Comparison of ENCODE assay signal across 8 cellular contexts in the genomic region with DNA sequence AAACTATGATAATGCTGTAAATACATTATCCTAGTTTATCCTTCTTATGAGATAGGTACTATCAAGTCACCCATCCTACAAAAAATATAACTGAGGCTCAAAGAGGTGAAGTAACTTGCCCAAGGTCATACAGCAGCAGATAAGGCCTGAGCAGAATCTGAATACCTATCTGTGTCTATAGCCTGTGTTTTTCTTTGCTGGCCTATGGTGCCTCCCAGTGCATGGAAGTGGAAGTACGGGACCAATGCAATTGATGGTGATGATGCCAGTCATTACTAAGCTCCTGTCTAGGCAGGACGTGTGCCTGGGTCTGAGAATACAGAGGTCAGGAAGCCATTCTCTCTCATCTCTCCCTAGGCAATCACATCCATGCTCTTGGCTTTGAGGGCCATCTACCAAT.
A peak's percentile ranks its signal among the peaks of the same experiment; 100 is the strongest.
DNase-seq lines count a peak whose midpoint lies in the region; ATAC-seq and TF ChIP-seq lines count a peak whose summit lies in the region.

No MANE protein-coding gene starts in this region.

- H3K36me3 ChIP-seq in PC-3 (ENCODE audit: low read depth, low read length) (no peaks in the 10 kb centered on the region), left lung (no peaks in the 10 kb centered on the region), upper lobe of left lung (no peaks in the 10 kb centered on the region)

- in situ Hi-C loops in astrocyte of the spinal cord (cut with HindIII; ENCODE audit: low sequenced_read_pairs), result no loop called here

- H3K27me3 ChIP-seq in PC-3 (ENCODE audit: low read length), result no peaks in the 10 kb centered on the region
- no peaks in the 10 kb centered on the region for H3K27me3 ChIP-seq in left lung
- no peaks in the 10 kb centered on the region for H3K27me3 ChIP-seq in upper lobe of left lung

- H3K4me3 ChIP-seq in PC-3 (ENCODE audit: low read length) (no peak overlapping the region), astrocyte of the spinal cord (ENCODE audit: low read depth, low read length) (no peak overlapping the region), left lung (no peak overlapping the region), upper lobe of left lung (no peak overlapping the region)

- peaks cover 5% of the 10 kb centered on the region; the same call in 1 of the 2 replicates for H3K4me1 ChIP-seq in PC-3 (ENCODE audit: insufficient read depth, low read length)
- H3K4me1 ChIP-seq in left lung, result peaks cover 0 to 5% of the 10 kb centered on the region in 2 donors
- H3K4me1 ChIP-seq in upper lobe of left lung, result no peaks in the 10 kb centered on the region

- POLR2A ChIA-PET in PC-3 (lab: Charles Lee; ENCODE audit: unreplicated experiment), result interaction anchor here (0.6 to 0.9 kb wide), 2 partner anchors 78 to 129 kb away, joined by 3 to 4 read pairs; no protein-coding TSS in a partner anchor

- BruUV-seq in PC-3 (replicated peaks; lab: Mats Ljungman, UMichigan), result no TSS peak

- H3K9me2 ChIP-seq in PC-3 (replicated peaks; ENCODE audit: low read length), result no peaks in the 10 kb centered on the region

- no peak overlapping the region for H2AFZ ChIP-seq in PC-3 (ENCODE audit: low read length)

- no peaks in the 10 kb centered on the region for H3K79me2 ChIP-seq in PC-3 (ENCODE audit: low read length)

- no peak overlapping the region for H3K4me2 ChIP-seq in PC-3 (ENCODE audit: low read length)

- ATAC-seq in GM21360 (IDR thresholded peaks at IDR 0.05; ENCODE audit: unreplicated experiment) (peak; percentile 92), HG03469 (IDR thresholded peaks at IDR 0.05; ENCODE audit: unreplicated experiment) (peak; percentile 79), PC-3 (peak; percentile 88), left lung (peak; percentile 82), upper lobe of left lung (ENCODE audit: low FRiP score in 2 of 2) (peak in 1 of 2 donors; percentile 60)

- TF ChIP-seq POLR2A in upper lobe of left lung (IDR thresholded peaks at IDR 0.05), result no peak

- H3K9ac ChIP-seq in PC-3 (ENCODE audit: low read length), result no peak overlapping the region

- no peak overlapping the region for H3K27ac ChIP-seq in PC-3 (ENCODE audit: low read length)
- no peak overlapping the region for H3K27ac ChIP-seq in left lung
- no peak overlapping the region for H3K27ac ChIP-seq in upper lobe of left lung

- no peaks in the 10 kb centered on the region for H3K9me3 ChIP-seq in PC-3 (ENCODE audit: low read length)
- no peaks in the 10 kb centered on the region for H3K9me3 ChIP-seq in left lung
- H3K9me3 ChIP-seq in upper lobe of left lung, result no peaks in the 10 kb centered on the region

- H3F3A ChIP-seq in PC-3 (ENCODE audit: low read length, unreplicated experiment), result no peaks in the 10 kb centered on the region

- TF ChIP-seq EP300 in upper lobe of left lung (IDR thresholded peaks at IDR 0.05), result no peak

- no peaks in the 10 kb centered on the region for H4K20me1 ChIP-seq in PC-3 (ENCODE audit: low read length)

- DNase-seq in NCI-H2196 treated with DMSO at 0.1 percent for 48 hours (lab: John Stamatoyannopoulos, UW; ENCODE audit: unreplicated experiment), result peak; percentile 6
- no peak for DNase-seq in NCI-H2196 (lab: John Stamatoyannopoulos, UW; ENCODE audit: unreplicated experiment)
- DNase-seq in PC-3, result peak; percentile 76
- peak; percentile 27 for DNase-seq in astrocyte of the spinal cord (ENCODE audit: low read depth, low spot score)
- no peak for DNase-seq in left lung
- no peak for DNase-seq in upper lobe of left lung

- TF ChIP-seq CTCF in PC-3 (conservative IDR thresholded peaks at IDR 0.05; ENCODE audit: low read depth, low read length), result peak; percentile 81
- TF ChIP-seq CTCF in astrocyte of the spinal cord (IDR thresholded peaks at IDR 0.05; ENCODE audit: low read depth, low read length), result peak; percentile 65
- peak; percentile 33 to 55 for TF ChIP-seq CTCF in left lung (IDR thresholded peaks at IDR 0.05)
- peak in 5 of 6 experiments; percentile 23 to 49 (median 47) for TF ChIP-seq CTCF in upper lobe of left lung (IDR thresholded peaks at IDR 0.05)

- CTCF ChIA-PET in PC-3 (lab: Charles Lee), result interaction anchor here (0.6 to 1.5 kb wide), 6 partner anchors 76 to 248 kb away, joined by 3 to 26 read pairs (median 5); partner anchors contain the start of gene SLC36A1

- intact Hi-C loops in PC-3 (cut with micrococcal nuclease) (loop anchor here (1.0 to 5.0 kb wide), 2 partner anchors 76 to 206 kb away; partner anchors contain the start of gene SLC36A1), left lung (cut with DNase I) (loop anchor here in 1 of 2 donors (10.0 kb wide), 1 partner anchor 131 kb away; no protein-coding TSS in a partner anchor)

- WGBS in upper lobe of left lung, 2 donors, result 49 to 70% methylated on average over 2 of the region's 2 CpGs

Comparison
In these comparisons a context has a peak if more than half of its experiments do, and no peak if none do; other contexts are left out.
1. DNase-seq: peak in NCI-H2196 treated with DMSO at 0.1 percent for 48 hours (single experiment), PC-3 (single experiment) and astrocyte of the spinal cord (single experiment); none in NCI-H2196 (single experiment), left lung (0 of 2) and upper lobe of left lung (0 of 2).
2. Peak in every context shown above with its lines, with median percentiles within 50 percentile points of each other: CTCF ChIP-seq.